Comparison of ENCODE assay signal across 14 cellular contexts in the genomic region with DNA sequence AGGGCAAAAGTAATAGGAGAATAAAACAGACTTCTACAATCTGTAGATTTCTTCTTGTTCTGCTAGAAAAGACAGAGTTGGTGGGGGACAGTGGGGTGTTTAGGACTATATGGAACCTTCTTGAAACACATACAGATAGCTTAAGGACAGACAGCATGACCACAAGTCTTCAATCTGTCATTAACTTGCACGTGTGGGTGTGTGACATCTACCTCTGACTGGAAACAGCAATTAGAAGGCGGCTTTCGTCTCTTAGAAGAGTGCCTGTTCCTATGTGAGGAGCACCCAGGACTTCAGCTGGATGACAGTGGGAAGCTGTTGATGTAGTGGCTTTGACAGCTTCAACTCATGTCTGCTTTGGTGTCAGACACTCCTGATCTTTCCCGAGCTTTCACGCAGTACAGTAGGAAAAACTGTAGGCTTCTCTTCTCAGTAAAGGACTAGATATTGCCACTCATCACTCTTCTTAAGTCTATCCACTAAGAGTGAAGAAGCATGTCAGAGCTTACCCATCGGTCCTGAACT. TPM values are rescaled to one million over a fixed set of nuclear protein-coding genes. Genes with fewer than 3 reads are reported as not detected.
DNase-seq lines count a peak whose midpoint lies in the region; TF ChIP-seq lines count a peak whose summit lies in the region.
"Had no signal": no experiment of that assay in that cellular context is flagged by ENCODE, and none has a peak within 500 bp of the region (broad histone marks: within the 10 kb centered on the region; RNA-seq: fewer than 3 reads in every experiment).

No MANE protein-coding gene starts in this region.

- no peaks in the 10 kb centered on the region for H3K9me3 Mint-ChIP-seq in glutamatergic neuron (ENCODE audit: unreplicated experiment)
- H3K9me3 Mint-ChIP-seq: CD4-positive, alpha-beta memory T cell; stimulated activated naive CD8-positive, alpha-beta T cell treated with anti-CD3 and anti-CD28 coated beads, Interleukin-15, Interleukin-2, amounts not matched to agents 100 ng/mL and 50 ng/mL, for 24 hours had no signal

- no peaks in the 10 kb centered on the region for H3K9me3 ChIP-seq in left ventricle myocardium inferior (replicated peaks)
- no peaks in the 10 kb centered on the region for H3K9me3 ChIP-seq in right atrium auricular region
- H3K9me3 ChIP-seq in adipocyte (ENCODE audit: control insufficient read depth, low read length) = no peaks in the 10 kb centered on the region
- H3K9me3 ChIP-seq: neutrophil, SJCRH30 had no signal

- H3K4me1 ChIP-seq in left ventricle myocardium inferior = peaks cover 9% of the 10 kb centered on the region
- H3K4me1 ChIP-seq in right atrium auricular region = peaks cover 0 to 10% of the 10 kb centered on the region in 2 donors
- peaks cover 21% of the 10 kb centered on the region for H3K4me1 ChIP-seq in adipocyte (ENCODE audit: control insufficient read depth, insufficient read depth, low read length)
- H3K4me1 ChIP-seq: SJCRH30 had no signal

- no peak overlapping the region for H3K27ac ChIP-seq in left ventricle myocardium inferior (replicated peaks)
- H3K27ac ChIP-seq in right atrium auricular region = no peak overlapping the region
- peak overlapping the region; percentile 37 for H3K27ac ChIP-seq in substantia nigra (ENCODE audit: low read depth, low read length, poor library complexity, severe bottlenecking)
- H3K27ac ChIP-seq: foreskin keratinocyte, neutrophil, SJCRH30 had no signal

- DNase-seq in left ventricle myocardium inferior (no peak), right atrium auricular region (ENCODE audit: low spot score) (no peak), adipocyte (ENCODE audit: low read depth) (no peak), glutamatergic neuron (no peak), substantia nigra (lab: John Stamatoyannopoulos, UW) (no peak), SW480 (ENCODE audit: low spot score) (no peak), NCI-H1694 (lab: John Stamatoyannopoulos, UW) (no peak), NCI-H187 (lab: John Stamatoyannopoulos, UW) (no peak)
- DNase-seq: NCI-H524 treated with DMSO at 0.1 percent for 48 hours had no signal

- H3K27me3 ChIP-seq in left ventricle myocardium inferior (ENCODE audit: low read depth) (no peaks in the 10 kb centered on the region), right atrium auricular region (no peaks in the 10 kb centered on the region), adipocyte (replicated peaks; ENCODE audit: control insufficient read depth, insufficient read depth, low read length) (peaks cover 3% of the 10 kb centered on the region)
- H3K27me3 ChIP-seq: neutrophil, SJCRH30 had no signal

- H3K4me3 ChIP-seq in left ventricle myocardium inferior = peak overlapping the region; percentile 49
- H3K4me3 ChIP-seq in right atrium auricular region = no peak overlapping the region
- H3K4me3 ChIP-seq in adipocyte (ENCODE audit: low read length) = peak overlapping the region; percentile 77

- H3K9ac ChIP-seq in adipocyte (ENCODE audit: low read length) = no peak overlapping the region

- no peak overlapping the region for H3K27ac Mint-ChIP-seq in glutamatergic neuron (ENCODE audit: unreplicated experiment)
- H3K27ac Mint-ChIP-seq: stimulated activated naive CD8-positive, alpha-beta T cell treated with anti-CD3 and anti-CD28 coated beads, Interleukin-15, Interleukin-2, amounts not matched to agents 100 ng/mL and 50 ng/mL, for 24 hours had no signal

- no peaks in the 10 kb centered on the region for H3K36me3 Mint-ChIP-seq in glutamatergic neuron (ENCODE audit: unreplicated experiment)
- H3K36me3 Mint-ChIP-seq: CD4-positive, alpha-beta memory T cell had no signal

- no peak for TF ChIP-seq CTCF in left ventricle myocardium inferior (IDR thresholded peaks at IDR 0.05; ENCODE audit: borderline replicate concordance)
- TF ChIP-seq CTCF in right atrium auricular region (IDR thresholded peaks at IDR 0.05) = no peak
- no peak for TF ChIP-seq CTCF in glutamatergic neuron (IDR thresholded peaks at IDR 0.05; ENCODE audit: partially characterized antibody, unreplicated experiment)

- H3K36me3 ChIP-seq in left ventricle myocardium inferior (no peaks in the 10 kb centered on the region), right atrium auricular region (no peaks in the 10 kb centered on the region), adipocyte (ENCODE audit: control insufficient read depth, insufficient read depth, low read length, severe bottlenecking) (no peaks in the 10 kb centered on the region)
- H3K36me3 ChIP-seq: neutrophil, SJCRH30 had no signal

- H3K27me3 Mint-ChIP-seq in glutamatergic neuron (ENCODE audit: unreplicated experiment) = no peaks in the 10 kb centered on the region

- peaks cover 2% of the 10 kb centered on the region for H3K4me1 Mint-ChIP-seq in glutamatergic neuron (ENCODE audit: low read depth, unreplicated experiment)

- intact Hi-C loops in left ventricle myocardium inferior (cut with micrococcal nuclease) = no loop called here

- peak overlapping the region; percentile 72 for H3K4me3 Mint-ChIP-seq in glutamatergic neuron (ENCODE audit: unreplicated experiment)

RNA-seq across cellular contexts. Expression of a gene that starts 44.5 kb away (rescaled TPM):
- total RNA-seq in left ventricle myocardium inferior = 3.3 TPM
- 1 to 10 TPM; 4.1 to 8.5 TPM for total RNA-seq in right atrium auricular region
- 5.1 TPM for total RNA-seq in glutamatergic neuron (ENCODE audit: unreplicated experiment)

RNA-seq across cellular contexts. Expression of a gene that starts 56.7 kb away (rescaled TPM):
- 29.6 TPM for total RNA-seq in left ventricle myocardium inferior
- 10 to 100 TPM; 40.1 to 40.3 TPM for total RNA-seq in right atrium auricular region
- total RNA-seq in glutamatergic neuron (ENCODE audit: unreplicated experiment) = 68.9 TPM

RNA-seq across cellular contexts. Expression of a gene that starts 59.4 kb away (rescaled TPM):
- total RNA-seq in left ventricle myocardium inferior = 25.6 TPM
- total RNA-seq in right atrium auricular region = 10 to 100 TPM; 10.4 to 25.3 TPM
- total RNA-seq in glutamatergic neuron (ENCODE audit: unreplicated experiment) = 48.9 TPM

Comparison
In these comparisons a context has a peak if more than half of its experiments do, and no peak if none do; other contexts are left out.
1. H3K4me3 ChIP-seq: peak in left ventricle myocardium inferior (single experiment) and adipocyte (single experiment); none in right atrium auricular region (0 of 2).